Comparison of ENCODE assay signal across 30 cellular contexts in genomic region chr10:3928569-3928968, GRCh38.
"Had no signal": no experiment of that assay in that cellular context is flagged by ENCODE, and none has a peak within 500 bp of the region (broad histone marks: within the 10 kb centered on the region; RNA-seq: fewer than 3 reads in every experiment).

No MANE protein-coding gene starts in this region.

- DNase-seq: activated CD4-positive, alpha-beta memory T cell treated with anti-CD3 and anti-CD28 coated beads for 36 hours; activated CD4-positive, alpha-beta T cell treated with anti-CD3 and anti-CD28 coated beads, Interleukin-2, amount 10 ng/mL, durations not matched to agents 7 days and 5 days; activated CD8-positive, alpha-beta memory T cell treated with anti-CD3 and anti-CD28 coated beads, Interleukin-2, amount 50 U/mL, for 4 hours; activated gamma-delta T cell; activated naive CD4-positive, alpha-beta T cell treated with Interleukin-2 at 50 U/mL for 16 hours; activated T-cell treated with anti-CD3 and anti-CD28 coated beads for 4 hours; activated T-cell treated with anti-CD3 and anti-CD28 coated beads, Interleukin-2, amount 50 U/mL, for 48 hours; anterior cingulate cortex; caudate nucleus; MM.1S; MV-4-11; NCI-H1092; NCI-H1436 treated with DMSO at 0.1 percent for 48 hours; NCI-H1694 treated with DMSO at 0.1 percent for 48 hours; NCI-H2029; NCI-H2107; NCI-H2171; NCI-H510A; NCI-H526; NCI-H748 treated with DMSO at 0.1 percent for 48 hours; NK-92 treated with Interleukin-12 subunit alpha and Interleukin-12 subunit beta, amount 100 ng/mL, for 24 hours; PC-9; Right ventricle myocardium superior; SW 1271; T-helper 1 cell; T1000 had no signal

- H3K27ac ChIP-seq: KMS-11, PC-9 had no signal

- H3K27ac Mint-ChIP-seq: activated CD4-positive, alpha-beta T cell treated with anti-CD3 and anti-CD28 coated beads, Interleukin-2, amount 10 ng/mL, durations not matched to agents 7 days and 5 days; activated naive CD4-positive, alpha-beta T cell treated with anti-CD3 and anti-CD28 coated beads, Interleukin-2, amount 50 U/mL, for 24 hours; activated T-helper 2 cell treated with anti-CD3 and anti-CD28 coated beads, Interferon-gamma antibody, Interleukin-2, Interleukin-4, amounts not matched to agents 10 μg/mL and 5 μg/mL and 100 μg/mL, durations not matched to agents 14 hours and 24 hours and 36 hours had no signal

- H3K9me3 Mint-ChIP-seq: activated CD4-positive, alpha-beta memory T cell treated with anti-CD3 and anti-CD28 coated beads for 36 hours; activated naive CD4-positive, alpha-beta T cell treated with anti-CD3 and anti-CD28 coated beads, Interleukin-2, amount 50 U/mL, for 24 hours; brain had no signal

- H3K4me1 Mint-ChIP-seq: brain had no signal

- H3K27me3 Mint-ChIP-seq: activated CD4-positive, alpha-beta memory T cell treated with anti-CD3 and anti-CD28 coated beads for 36 hours; activated CD4-positive, alpha-beta T cell treated with anti-CD3 and anti-CD28 coated beads, Interleukin-2, amount 10 ng/mL, durations not matched to agents 7 days and 5 days; activated naive CD4-positive, alpha-beta T cell treated with anti-CD3 and anti-CD28 coated beads, Interleukin-2, amount 50 U/mL, for 24 hours; brain had no signal

- H3K36me3 Mint-ChIP-seq: activated CD4-positive, alpha-beta memory T cell treated with anti-CD3 and anti-CD28 coated beads for 36 hours; activated naive CD4-positive, alpha-beta T cell treated with anti-CD3 and anti-CD28 coated beads, Interleukin-2, amount 50 U/mL, for 24 hours; brain had no signal

- H3K4me3 ChIP-seq: PC-9 had no signal

- H3K4me3 Mint-ChIP-seq: activated CD4-positive, alpha-beta memory T cell treated with anti-CD3 and anti-CD28 coated beads for 36 hours; activated CD4-positive, alpha-beta T cell treated with anti-CD3 and anti-CD28 coated beads, Interleukin-2, amount 10 ng/mL, durations not matched to agents 7 days and 5 days; activated naive CD4-positive, alpha-beta T cell treated with anti-CD3 and anti-CD28 coated beads, Interleukin-2, amount 50 U/mL, for 24 hours; brain had no signal
